Comparison of ENCODE assay signal across 13 cellular contexts in the genomic region with DNA sequence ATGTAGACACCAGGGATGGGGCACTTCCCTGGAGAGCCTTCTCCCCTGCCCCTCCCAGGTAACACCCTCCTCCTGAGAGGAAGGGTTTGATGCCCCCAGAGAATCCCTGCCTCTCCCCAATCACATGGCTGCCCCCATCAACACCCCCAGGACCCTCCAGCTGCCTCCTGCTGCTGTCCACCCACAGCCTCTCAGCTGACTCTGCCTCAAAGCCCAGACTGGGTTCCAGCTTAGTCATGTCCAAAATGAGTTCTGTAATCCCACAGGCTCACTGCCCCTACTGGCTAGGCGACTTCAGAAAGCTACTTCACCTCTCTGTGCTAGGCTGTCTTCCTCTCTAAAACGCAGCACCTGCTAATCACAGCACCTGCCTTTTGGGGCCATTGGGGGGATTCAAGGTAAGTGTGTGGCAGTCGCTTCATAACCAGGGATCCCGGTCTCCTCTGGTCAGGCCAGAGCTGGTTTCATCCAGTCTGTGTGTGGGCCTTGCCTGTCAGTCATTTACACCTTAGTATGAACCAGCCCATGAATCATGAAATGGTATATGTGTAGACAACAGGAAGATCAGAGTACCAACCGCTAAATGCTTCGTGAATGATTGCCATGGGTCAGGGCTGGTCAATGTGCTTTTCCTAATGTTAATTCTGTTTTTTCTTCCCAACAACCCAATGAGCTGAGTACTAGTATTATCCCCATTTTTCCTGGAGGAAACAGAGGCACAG. TPM values are rescaled to one million over a fixed set of nuclear protein-coding genes. Genes with fewer than 3 reads are reported as not detected.
DNase-seq lines count a peak whose midpoint lies in the region; ATAC-seq, FAIRE-seq and TF ChIP-seq lines count a peak whose summit lies in the region.
"Had no signal": no experiment of that assay in that cellular context is flagged by ENCODE, and none has a peak within 500 bp of the region (broad histone marks: within the 10 kb centered on the region; RNA-seq: fewer than 3 reads in every experiment).

No MANE protein-coding gene starts in this region.

- H3K4me2 ChIP-seq in K562 (ENCODE audit: insufficient read depth, low read length) = no peak overlapping the region

- H3K27me3 Mint-ChIP-seq in stimulated activated naive B cell treated with anti-CD40 and anti-IgM and Interleukin-4, amounts not matched to agents 10 μg/mL and 1 μg/mL and 100 μg/mL, for 72 hours = no peaks in the 10 kb centered on the region

- peak overlapping the region in 1 of 2 donors; percentile 36 for H3K4me3 Mint-ChIP-seq in stimulated activated naive B cell treated with anti-CD40 and anti-IgM and Interleukin-4, amounts not matched to agents 10 μg/mL and 1 μg/mL and 100 μg/mL, for 72 hours
- H3K4me3 Mint-ChIP-seq: activated CD8-positive, alpha-beta T cell treated with anti-CD3 and anti-CD28 coated beads, Interleukin-2, amount 10 ng/mL, durations not matched to agents 7 days and 5 days had no signal

- WGBS in K562 (ENCODE audit: insufficient coverage, low coverage, missing lambda C conversion rate) = 4% methylated on average over 6 of the region's 6 CpGs

- FAIRE-seq in K562 (lab: Jason Lieb, UNC) = peak; percentile 63

- no peak overlapping the region; a peak in 1 of 4 replicates for H3K9ac ChIP-seq in K562 (ENCODE audit: insufficient read depth in 1 of 2, low read depth in 2 of 2, low read length in 2 of 2)

- peaks cover 5 to 34% of the 10 kb centered on the region in 2 experiments; a peak in 2 of 5 replicates for H3K27me3 ChIP-seq in K562 (ENCODE audit: control insufficient read depth in 2 of 2, insufficient read depth in 2 of 2, low read length in 2 of 2)
- H3K27me3 ChIP-seq: esophagus squamous epithelium, sigmoid colon had no signal

- TF ChIP-seq CTCF in HEK293 (tag by site-specific recombination; IDR thresholded peaks at IDR 0.05) (no peak), K562 (IDR thresholded peaks at IDR 0.05 in 2 of 3, conservative IDR thresholded peaks at IDR 0.05 in 1 of 3; ENCODE audit: insufficient read depth in 2 of 3, low read depth in 1 of 3, low read length in 3 of 3) (no peak)

- POLR2A ChIA-PET in HEK293 (lab: Yijun Ruan, JAX) = interaction anchor here (1.8 kb wide), 1 partner anchor 8 kb away, joined by 4 read pairs; no protein-coding TSS in a partner anchor
- POLR2A ChIA-PET in K562 (lab: Yijun Ruan, JAX) = interaction anchor here (0.7 to 1.9 kb wide), 3 partner anchors 9 to 51 kb away, joined by 4 to 5 read pairs (median 4); no protein-coding TSS in a partner anchor

- H3K36me3 ChIP-seq in HEK293 (ENCODE audit: control insufficient read depth in 2 of 2, insufficient read depth in 1 of 2, low read length in 2 of 2) (no peaks in the 10 kb centered on the region), K562 (ENCODE audit: control insufficient read depth, insufficient read depth, low read length) (no peaks in the 10 kb centered on the region)

- TF ChIP-seq RAD21 in K562 (CRISPR knock-in tag; conservative IDR thresholded peaks at IDR 0.05 in 1 of 2, IDR thresholded peaks at IDR 0.05 in 1 of 2) = no peak

- CTCF ChIA-PET in HEK293 (lab: Yijun Ruan, JAX) (interaction anchor here (0.6 to 4.9 kb wide), 8 partner anchors 10 to 1772 kb away, joined by 3 to 37 read pairs (median 4); no protein-coding TSS in a partner anchor), K562 (lab: Yijun Ruan, JAX; ENCODE audit: low intra/inter-chr PET ratio) (no interaction called here)

- ATAC-seq in K562 (peak; percentile 66), GM19467 (IDR thresholded peaks at IDR 0.05; ENCODE audit: unreplicated experiment) (no peak)
- peak; percentile 19 to 25 for ATAC-seq in stimulated activated naive B cell treated with anti-CD40 and anti-IgM and Interleukin-4, amounts not matched to agents 10 μg/mL and 1 μg/mL and 100 μg/mL, for 72 hours (replicated peaks)
- ATAC-seq: activated CD8-positive, alpha-beta T cell treated with anti-CD3 and anti-CD28 coated beads, Interleukin-2, amount 10 ng/mL, durations not matched to agents 7 days and 5 days had no signal

- H3K4me1 ChIP-seq in HEK293 (ENCODE audit: control insufficient read depth, insufficient read depth, low read length) (no peaks in the 10 kb centered on the region), K562 (replicated peaks in 1 of 2; ENCODE audit: control insufficient read depth in 2 of 2, insufficient read depth in 2 of 2, low read length in 2 of 2) (peaks cover 0 to 6% of the 10 kb centered on the region in 2 experiments; a peak in 1 of 5 replicates)

- H3K9me3 Mint-ChIP-seq in stimulated activated naive B cell treated with anti-CD40 and anti-IgM and Interleukin-4, amounts not matched to agents 10 μg/mL and 1 μg/mL and 100 μg/mL, for 72 hours = no peaks in the 10 kb centered on the region

- no peak for TF ChIP-seq EP300 in K562 (IDR thresholded peaks at IDR 0.05; ENCODE audit: low read length)

- H3K27ac ChIP-seq in HEK293 (ENCODE audit: extremely low read depth, low read depth, low read length) = no peak overlapping the region
- no peak overlapping the region for H3K27ac ChIP-seq in K562 (ENCODE audit: extremely low read depth, low read depth, low read length)
- H3K27ac ChIP-seq: sigmoid colon had no signal

- peaks cover 46 to 50% of the 10 kb centered on the region in 2 donors for H3K36me3 Mint-ChIP-seq in stimulated activated naive B cell treated with anti-CD40 and anti-IgM and Interleukin-4, amounts not matched to agents 10 μg/mL and 1 μg/mL and 100 μg/mL, for 72 hours

- intact Hi-C loops in K562 (cut with micrococcal nuclease) = no loop called here

- in situ Hi-C loops in K562 (cut with MboI) = loop anchor here (5.0 kb wide), 1 partner anchor 72 kb away; no protein-coding TSS in a partner anchor

- no peaks in the 10 kb centered on the region for H3K9me1 ChIP-seq in K562 (ENCODE audit: control insufficient read depth, insufficient read depth, low read length)

- DNase-seq in K562 (ENCODE audit: extremely low read depth in 1 of 4, low spot score in 3 of 4) (no peak), islet precursor cell (peak; percentile 76), NCI-H748 treated with DMSO at 0.1 percent for 48 hours (lab: John Stamatoyannopoulos, UW) (no peak), DMS79 treated with DMSO at 0.1 percent for 48 hours (lab: John Stamatoyannopoulos, UW) (no peak)
- no peak for DNase-seq in stimulated activated naive B cell treated with anti-CD40 and anti-IgM and Interleukin-4, amounts not matched to agents 10 μg/mL and 1 μg/mL and 100 μg/mL, for 72 hours
- DNase-seq: activated CD8-positive, alpha-beta T cell treated with anti-CD3 and anti-CD28 coated beads, Interleukin-2, amount 10 ng/mL, durations not matched to agents 7 days and 5 days; esophagus squamous epithelium; NCI-H146; NCI-H774; SHP77 treated with DMSO at 0.1 percent for 48 hours; sigmoid colon had no signal

- H3K79me2 ChIP-seq in K562 (ENCODE audit: control insufficient read depth, insufficient read depth, low read length) = no peaks in the 10 kb centered on the region

- H3K4me1 Mint-ChIP-seq in stimulated activated naive B cell treated with anti-CD40 and anti-IgM and Interleukin-4, amounts not matched to agents 10 μg/mL and 1 μg/mL and 100 μg/mL, for 72 hours = peaks cover 43 to 86% of the 10 kb centered on the region in 2 donors

- no TSS peak for BruUV-seq in K562 (replicated peaks; lab: Mats Ljungman, UMichigan)

- no peak overlapping the region for H2AFZ ChIP-seq in K562 (ENCODE audit: low read depth, low read length)

- no peaks in the 10 kb centered on the region for H3K9me3 ChIP-seq in HEK293 (ENCODE audit: control insufficient read depth, insufficient read depth, low read depth, low read length)
- H3K9me3 ChIP-seq in K562 (replicated peaks; ENCODE audit: control insufficient read depth, insufficient read depth, low read depth, low read length) = no peaks in the 10 kb centered on the region
- H3K9me3 ChIP-seq: esophagus squamous epithelium, sigmoid colon had no signal

- H3K27ac Mint-ChIP-seq in stimulated activated naive B cell treated with anti-CD40 and anti-IgM and Interleukin-4, amounts not matched to agents 10 μg/mL and 1 μg/mL and 100 μg/mL, for 72 hours = peak overlapping the region; percentile 93
- H3K27ac Mint-ChIP-seq: activated CD8-positive, alpha-beta T cell treated with anti-CD3 and anti-CD28 coated beads, Interleukin-2, amount 10 ng/mL, durations not matched to agents 7 days and 5 days had no signal

- no peak for TF ChIP-seq POLR2A in K562 (conservative IDR thresholded peaks at IDR 0.05)

- H4K20me1 ChIP-seq in K562 (replicated peaks; ENCODE audit: control insufficient read depth, insufficient read depth, low read length) = peaks cover 4% of the 10 kb centered on the region; the same call in 1 of the 2 replicates

- H3K4me3 ChIP-seq in HEK293 (ENCODE audit: low read depth, low read length) (no peak overlapping the region), K562 (no peak overlapping the region)
- H3K4me3 ChIP-seq: esophagus squamous epithelium, sigmoid colon had no signal

RNA-seq across cellular contexts. Expression of a gene that starts 40.4 kb away (rescaled TPM):
- total RNA-seq in K562 (2011; cell fraction: chromatin; rRNA removed; ENCODE audit: low replicate concordance) = 2.1 and 8.5 TPM in 2 replicates
- total RNA-seq in K562 (2011; cell fraction: nucleolus; rRNA removed) = 4.5 and 5.3 TPM in 2 replicates
- total RNA-seq in K562 (2011; cell fraction: nucleoplasm; rRNA removed) = 3.0 and 3.6 TPM in 2 replicates
- total RNA-seq in K562 (2014; rRNA removed) (3.8 and 4.4 TPM in 2 replicates), K562 (2014; rRNA removed; fragmentation: Illumina TruSeq; extraction: Trizol) (0.64 and 0.84 TPM in 2 replicates), K562 (2015; rRNA removed; fragmentation: Illumina TruSeq; extraction: Trizol) (1.1 TPM in 2 replicates), K562 (2021) (3.6 and 4.7 TPM in 2 replicates)
- polyA plus RNA-seq in K562 (2011; rRNA removed) (2.0 and 4.4 TPM in 2 replicates), K562 (2014; fragmentation: Illumina TruSeq; extraction: Trizol) (2.0 TPM in 2 replicates), K562 (2014; fragmentation: Nextera tagmentation; extraction: Ambion mirVana) (under 1 TPM; 0.04 to 0.07 TPM), K562 (2014; rRNA removed) (1.8 and 2.4 TPM in 2 replicates)
- 3.6 and 5.6 TPM in 2 replicates for polyA plus RNA-seq in K562 (2011; cell fraction: cytosol; rRNA removed)
- polyA plus RNA-seq in K562 (2011; cell fraction: nucleus; rRNA removed) = 2.6 and 4.3 TPM in 2 replicates
- polyA plus RNA-seq in K562 (2012) = 1.7 and 3.4 TPM in 2 replicates
- 1.3 and 2.2 TPM in 2 replicates for polyA minus RNA-seq in K562 (2011; rRNA and poly(A)+ RNA removed)
- polyA minus RNA-seq in K562 (2011; cell fraction: cytosol; rRNA and poly(A)+ RNA removed) = 2.2 and 3.1 TPM in 2 replicates
- polyA minus RNA-seq in K562 (2011; cell fraction: nucleus; rRNA and poly(A)+ RNA removed) = 2.3 and 2.7 TPM in 2 replicates

RNA-seq across cellular contexts. Expression of a gene that starts 52.2 kb away (rescaled TPM):
- total RNA-seq in K562 (2011; cell fraction: chromatin; rRNA removed; ENCODE audit: low replicate concordance) = not detected in 2 replicates
- total RNA-seq in K562 (2011; cell fraction: nucleolus; rRNA removed) = not detected in 2 replicates
- total RNA-seq in K562 (2011; cell fraction: nucleoplasm; rRNA removed) = not detected in 2 replicates
- total RNA-seq in K562 (2014; rRNA removed) = not detected in 2 replicates
- total RNA-seq in K562 (2014; rRNA removed; fragmentation: Illumina TruSeq; extraction: Trizol) = not detected in 2 replicates
- not detected in 2 replicates for total RNA-seq in K562 (2015; rRNA removed; fragmentation: Illumina TruSeq; extraction: Trizol)
- 0.40 and 0.81 TPM in 2 replicates for total RNA-seq in K562 (2021)
- not detected in 2 replicates for polyA plus RNA-seq in K562 (2011; rRNA removed)
- polyA plus RNA-seq in K562 (2011; cell fraction: cytosol; rRNA removed) = 0.03 TPM in 1 of 2 replicates, not detected in the other
- not detected in 2 replicates for polyA plus RNA-seq in K562 (2011; cell fraction: nucleus; rRNA removed)
- not detected in 2 replicates for polyA plus RNA-seq in K562 (2012)
- polyA plus RNA-seq in K562 (2014; fragmentation: Illumina TruSeq; extraction: Trizol) = not detected in 2 replicates
- under 1 TPM in 1 of 2 experiments, not detected in 1; 0.17 TPM for polyA plus RNA-seq in K562 (2014; fragmentation: Nextera tagmentation; extraction: Ambion mirVana)
- not detected in 2 replicates for polyA plus RNA-seq in K562 (2014; rRNA removed)
- not detected in 2 replicates for polyA minus RNA-seq in K562 (2011; rRNA and poly(A)+ RNA removed)
- polyA minus RNA-seq in K562 (2011; cell fraction: cytosol; rRNA and poly(A)+ RNA removed) = 2.1 TPM in 1 of 2 replicates, not detected in the other
- polyA minus RNA-seq in K562 (2011; cell fraction: nucleus; rRNA and poly(A)+ RNA removed) = not detected in 2 replicates
- total RNA-seq: activated CD8-positive, alpha-beta T cell treated with anti-CD3 and anti-CD28 coated beads, Interleukin-2, amount 10 ng/mL, durations not matched to agents 7 days and 5 days; sigmoid colon had no signal

RNA-seq across cellular contexts. Expression of a gene that starts 56.7 kb away (rescaled TPM):
- total RNA-seq in K562 (2011; cell fraction: chromatin; rRNA removed; ENCODE audit: low replicate concordance) = not detected in 2 replicates
- total RNA-seq in K562 (2011; cell fraction: nucleolus; rRNA removed) = not detected in 2 replicates
- not detected in 2 replicates for total RNA-seq in K562 (2011; cell fraction: nucleoplasm; rRNA removed)
- not detected in 2 replicates for total RNA-seq in K562 (2014; rRNA removed)
- total RNA-seq in K562 (2014; rRNA removed; fragmentation: Illumina TruSeq; extraction: Trizol) = not detected in 2 replicates
- not detected in 2 replicates for total RNA-seq in K562 (2015; rRNA removed; fragmentation: Illumina TruSeq; extraction: Trizol)
- total RNA-seq in K562 (2021) = not detected in 2 replicates
- polyA plus RNA-seq in K562 (2011; rRNA removed) = not detected in 2 replicates
- not detected in 2 replicates for polyA plus RNA-seq in K562 (2011; cell fraction: cytosol; rRNA removed)
- polyA plus RNA-seq in K562 (2011; cell fraction: nucleus; rRNA removed) = not detected in 2 replicates
- not detected in 2 replicates for polyA plus RNA-seq in K562 (2012)
- polyA plus RNA-seq in K562 (2014; fragmentation: Illumina TruSeq; extraction: Trizol) = not detected in 2 replicates
- polyA plus RNA-seq in K562 (2014; fragmentation: Nextera tagmentation; extraction: Ambion mirVana) = not detected
- polyA plus RNA-seq in K562 (2014; rRNA removed) = not detected in 2 replicates
- polyA minus RNA-seq in K562 (2011; rRNA and poly(A)+ RNA removed) = not detected in 2 replicates
- not detected in 2 replicates for polyA minus RNA-seq in K562 (2011; cell fraction: cytosol; rRNA and poly(A)+ RNA removed)
- not detected in 2 replicates for polyA minus RNA-seq in K562 (2011; cell fraction: nucleus; rRNA and poly(A)+ RNA removed)
- total RNA-seq: activated CD8-positive, alpha-beta T cell treated with anti-CD3 and anti-CD28 coated beads, Interleukin-2, amount 10 ng/mL, durations not matched to agents 7 days and 5 days had no signal
